In genomic region chr22:46110215-46110614, GRCh38 we compare ENCODE assay signal across 9 cellular contexts. TPM values are rescaled to one million over a fixed set of nuclear protein-coding genes. Genes with fewer than 3 reads are reported as not detected.
DNase-seq lines count a peak whose midpoint lies in the region; ATAC-seq, FAIRE-seq and TF ChIP-seq lines count a peak whose summit lies in the region.
"Had no signal": no experiment of that assay in that cellular context is flagged by ENCODE, and none has a peak within 500 bp of the region (broad histone marks: within the 10 kb centered on the region; RNA-seq: fewer than 3 reads in every experiment).

No MANE protein-coding gene starts in this region.

- 73 to 79% (median 76%) methylated on average over 9 of the region's 9 CpGs for WGBS in small intestine, 3 donors

- H4K20me1 ChIP-seq in BLaER1 (0 out of 2 replicates have a peak, but pooled peaks cover 11% of the 10 kb centered on the region), osteoblast (ENCODE audit: insufficient read depth, low read length) (peaks cover 96% of the 10 kb centered on the region)

- H3K4me2 ChIP-seq in BLaER1 (peak overlapping the region; percentile 65; the same call in 1 of the 2 replicates), osteoblast (ENCODE audit: insufficient read depth, low read length) (no peak overlapping the region)

- peaks cover 71% of the 10 kb centered on the region for H3K79me2 ChIP-seq in osteoblast (ENCODE audit: insufficient read depth, low read length)

- no peak for FAIRE-seq in small intestine (lab: Jason Lieb, UNC)

- H3K4me1 ChIP-seq in BLaER1 (peaks cover 58% of the 10 kb centered on the region), osteoblast (ENCODE audit: insufficient read depth, low read length) (peaks cover 62% of the 10 kb centered on the region), small intestine (ENCODE audit: control insufficient read depth in 2 of 2, insufficient read depth in 1 of 2, low read depth in 1 of 2, low read length in 1 of 2) (peaks cover 8 to 16% of the 10 kb centered on the region in 2 donors)

- no peak for TF ChIP-seq RAD21 in Ishikawa (IDR thresholded peaks at IDR 0.05; ENCODE audit: low read depth)

- H3K27me3 ChIP-seq in BLaER1 (no peaks in the 10 kb centered on the region), osteoblast (ENCODE audit: insufficient read depth, low read length) (no peaks in the 10 kb centered on the region), small intestine (ENCODE audit: control insufficient read depth in 2 of 2, insufficient read depth in 2 of 2, low read length in 2 of 2) (no peaks in the 10 kb centered on the region)

- DNase-seq in choroid plexus epithelial cell (ENCODE audit: low read depth): peak; percentile 58
- peak; percentile 97 for DNase-seq in osteoblast (ENCODE audit: insufficient read length, low spot score, missing footprints)
- no peak for DNase-seq in small intestine
- no peak for DNase-seq in SKM-1 (lab: John Stamatoyannopoulos, UW; ENCODE audit: unreplicated experiment)
- DNase-seq: activated T-cell treated with anti-CD3 and anti-CD28 coated beads, Interleukin-2, amount 50 U/mL, for 24 hours had no signal

- ATAC-seq in GM19324 (IDR thresholded peaks at IDR 0.05; ENCODE audit: low FRiP score, unreplicated experiment) (no peak), HG02571 (IDR thresholded peaks at IDR 0.05; ENCODE audit: unreplicated experiment) (no peak)

- H3K9me3 ChIP-seq in BLaER1: no peaks in the 10 kb centered on the region
- no peaks in the 10 kb centered on the region for H3K9me3 ChIP-seq in osteoblast (ENCODE audit: low read depth, low read length)
- H3K9me3 ChIP-seq in small intestine (ENCODE audit: control insufficient read depth, low read depth): no peaks in the 10 kb centered on the region

- no peak overlapping the region for H3K9ac ChIP-seq in BLaER1

- H3K4me3 ChIP-seq in BLaER1: no peak overlapping the region
- no peak overlapping the region for H3K4me3 ChIP-seq in choroid plexus epithelial cell (ENCODE audit: low read depth, low read length)
- no peak overlapping the region for H3K4me3 ChIP-seq in osteoblast (ENCODE audit: insufficient read depth, low read length)
- no peak overlapping the region for H3K4me3 ChIP-seq in small intestine (ENCODE audit: low read depth in 1 of 2, low read length in 2 of 2)

- no peak for TF ChIP-seq CTCF in choroid plexus epithelial cell (conservative IDR thresholded peaks at IDR 0.05; ENCODE audit: low read depth, low read length)
- no peak for TF ChIP-seq CTCF in osteoblast (IDR thresholded peaks at IDR 0.05; ENCODE audit: extremely low read depth, low read depth, low read length)

- TF ChIP-seq EP300 in Ishikawa (IDR thresholded peaks at IDR 0.05; ENCODE audit: borderline replicate concordance): peak; percentile 51; the same call in 1 of the 2 replicates

- H3K36me3 ChIP-seq in BLaER1 (peaks cover 43% of the 10 kb centered on the region), osteoblast (ENCODE audit: insufficient read depth, low read length) (peaks cover 90% of the 10 kb centered on the region), small intestine (ENCODE audit: control insufficient read depth in 2 of 2, insufficient read depth in 2 of 2, low read length in 2 of 2) (peaks cover 4 to 6% of the 10 kb centered on the region in 2 donors)

- no peak overlapping the region; the same call in 1 of the 2 replicates for H3K27ac ChIP-seq in BLaER1
- H3K27ac ChIP-seq in osteoblast (ENCODE audit: low read depth, low read length): peak overlapping the region; percentile 52
- H3K27ac ChIP-seq in small intestine (ENCODE audit: low read depth in 1 of 2, low read length in 1 of 2): peak overlapping the region in 1 of 2 donors; percentile 18

- no peak overlapping the region for H2AFZ ChIP-seq in osteoblast (ENCODE audit: low read length)

TF ChIP-seq in Ishikawa, 13 proteins besides CTCF, POLR2A, EP300 and RAD21:
- TF ChIP-seq FOXM1 (IDR thresholded peaks at IDR 0.05; ENCODE audit: borderline replicate concordance, low read depth): no peak
- TF ChIP-seq YY1 (IDR thresholded peaks at IDR 0.05; ENCODE audit: low read depth): no peak
- no peak for TF ChIP-seq TEAD4 (IDR thresholded peaks at IDR 0.05)
- peak; percentile 61 for TF ChIP-seq TCF12 (IDR thresholded peaks at IDR 0.05; ENCODE audit: low read depth)
- TF ChIP-seq ZBTB7A (IDR thresholded peaks at IDR 0.05; ENCODE audit: low read depth): peak; percentile 91
- TF ChIP-seq USF1 (IDR thresholded peaks at IDR 0.05): no peak
- TF ChIP-seq CREB1 (IDR thresholded peaks at IDR 0.05; ENCODE audit: low read depth): no peak
- no peak for TF ChIP-seq REST (IDR thresholded peaks at IDR 0.05; ENCODE audit: low read depth)
- TF ChIP-seq TAF1 (IDR thresholded peaks at IDR 0.05; ENCODE audit: low read depth): no peak
- TF ChIP-seq NFIC (IDR thresholded peaks at IDR 0.05): peak; percentile 42; the same call in 1 of the 2 replicates
- peak; percentile 56; the same call in 1 of the 2 replicates for TF ChIP-seq MAX (IDR thresholded peaks at IDR 0.05)
- TF ChIP-seq EGR1 (IDR thresholded peaks at IDR 0.05): no peak
- no peak for TF ChIP-seq CEBPB (IDR thresholded peaks at IDR 0.05)

RNA-seq across cellular contexts. Expression of gene PPARA, which starts 40.1 kb away (rescaled TPM):
- 21.8 and 22.1 TPM in 2 replicates for total RNA-seq in osteoblast
- 10 to 100 TPM; 19.9 to 24.0 (median 21.9) TPM for polyA plus RNA-seq in small intestine

Comparison
In these comparisons a context has a peak if more than half of its experiments do, and no peak if none do; other contexts are left out.
1. DNase-seq: peak in choroid plexus epithelial cell (single experiment) and osteoblast (single experiment); none in small intestine (single experiment) and SKM-1 (single experiment).